ENCODE assay signal across 20 cellular contexts in the genomic region with DNA sequence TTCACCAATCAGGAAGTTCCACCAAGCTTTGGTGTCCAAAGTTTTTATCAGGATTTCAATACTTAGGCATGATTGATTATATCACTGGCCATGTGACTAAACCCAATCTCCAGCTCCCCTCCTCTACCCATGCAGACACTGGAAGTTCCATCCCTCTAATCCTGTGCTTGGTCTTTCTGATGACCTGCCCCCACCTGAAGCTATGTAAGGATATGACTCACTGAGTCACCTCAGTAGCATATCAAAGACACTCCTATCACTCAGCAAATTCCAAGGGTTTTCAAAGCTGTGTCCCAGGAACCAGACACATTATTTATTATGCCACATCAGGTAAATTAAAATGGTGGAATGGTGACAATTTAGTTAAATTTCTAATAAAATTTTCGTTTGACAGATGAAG.
DNase-seq lines count a peak whose midpoint lies in the region; ATAC-seq, FAIRE-seq and TF ChIP-seq lines count a peak whose summit lies in the region.
"Had no signal": no experiment of that assay in that cellular context is flagged by ENCODE, and none has a peak within 500 bp of the region (broad histone marks: within the 10 kb centered on the region; RNA-seq: fewer than 3 reads in every experiment).

No MANE protein-coding gene starts in this region.

- no peaks in the 10 kb centered on the region for H3K4me1 ChIP-seq in NT2/D1 (ENCODE audit: insufficient read depth, insufficient read length)
- H3K4me1 ChIP-seq in H1 (replicated peaks in 1 of 4; ENCODE audit: control insufficient read depth in 3 of 4, insufficient read depth in 4 of 4, low read length in 3 of 4), result no peaks in the 10 kb centered on the region
- H3K4me1 ChIP-seq in mesendoderm (ENCODE audit: control insufficient read depth, low read depth, low read length), result no peaks in the 10 kb centered on the region
- no peaks in the 10 kb centered on the region for H3K4me1 ChIP-seq in hepatocyte (ENCODE audit: insufficient read depth)
- no peaks in the 10 kb centered on the region for H3K4me1 ChIP-seq in naive thymus-derived CD4-positive, alpha-beta T cell (ENCODE audit: control insufficient read depth in 2 of 2, insufficient read depth in 2 of 2, low read length in 2 of 2)

- no peaks in the 10 kb centered on the region for H3K27me3 Mint-ChIP-seq in activated CD4-positive, alpha-beta T cell treated with anti-CD3 and anti-CD28 coated beads, Interleukin-2, amount 10 ng/mL, durations not matched to agents 7 days and 5 days
- peaks cover 0 to 22% (median 12%) of the 10 kb centered on the region in 5 donors for H3K27me3 Mint-ChIP-seq in naive thymus-derived CD4-positive, alpha-beta T cell

- no peaks in the 10 kb centered on the region for H3K4me1 Mint-ChIP-seq in activated CD4-positive, alpha-beta T cell treated with anti-CD3 and anti-CD28 coated beads, Interleukin-2, amount 10 ng/mL, durations not matched to agents 7 days and 5 days
- no peaks in the 10 kb centered on the region for H3K4me1 Mint-ChIP-seq in naive thymus-derived CD4-positive, alpha-beta T cell
- H3K4me1 Mint-ChIP-seq: CD4-positive, alpha-beta memory T cell had no signal

- no peak for ATAC-seq in GM19328 (IDR thresholded peaks at IDR 0.05; ENCODE audit: unreplicated experiment)
- ATAC-seq in naive thymus-derived CD4-positive, alpha-beta T cell, result no peak
- ATAC-seq: HCT116 had no signal

- no peak for TF ChIP-seq RAD21 in H1 (IDR thresholded peaks at IDR 0.05 in 1 of 2, conservative IDR thresholded peaks at IDR 0.05 in 1 of 2; ENCODE audit: low read depth in 2 of 2, low read length in 2 of 2)

- no peak overlapping the region for H3K4ac ChIP-seq in H1 (replicated peaks; ENCODE audit: insufficient read length, low read depth, low read length)
- H3K4ac ChIP-seq in mesendoderm (ENCODE audit: low read depth, low read length), result no peak overlapping the region

- no peak overlapping the region for H3K4me3 ChIP-seq in NT2/D1 (ENCODE audit: insufficient read length, low read depth)
- H3K4me3 ChIP-seq in H1 (ENCODE audit: extremely low read depth in 1 of 4, insufficient read depth in 2 of 4, low read depth in 3 of 4, low read length in 4 of 4), result no peak overlapping the region
- H3K4me3 ChIP-seq in mesendoderm (ENCODE audit: low read length), result no peak overlapping the region
- no peak overlapping the region for H3K4me3 ChIP-seq in hepatocyte
- H3K4me3 ChIP-seq in naive thymus-derived CD4-positive, alpha-beta T cell (ENCODE audit: low read length), result no peak overlapping the region
- H3K4me3 ChIP-seq: GM23248 had no signal

- H3K18ac ChIP-seq in H1 (ENCODE audit: extremely low read depth, low read length), result no peak overlapping the region
- no peak overlapping the region for H3K18ac ChIP-seq in mesendoderm (ENCODE audit: low read length)

- H3K4me2 ChIP-seq in H1 (ENCODE audit: insufficient read depth in 1 of 2, low read depth in 2 of 2, low read length in 2 of 2), result no peak overlapping the region
- no peak overlapping the region for H3K4me2 ChIP-seq in mesendoderm (ENCODE audit: low read length)
- H3K4me2 ChIP-seq in hepatocyte, result no peak overlapping the region

- no peak overlapping the region for H3K4me3 Mint-ChIP-seq in activated CD4-positive, alpha-beta T cell treated with anti-CD3 and anti-CD28 coated beads, Interleukin-2, amount 10 ng/mL, durations not matched to agents 7 days and 5 days
- H3K4me3 Mint-ChIP-seq in naive thymus-derived CD4-positive, alpha-beta T cell, result no peak overlapping the region
- H3K4me3 Mint-ChIP-seq: CD4-positive, alpha-beta memory T cell had no signal

- intact Hi-C loops in naive thymus-derived CD4-positive, alpha-beta T cell (cut with micrococcal nuclease), result no loop called here

- no peak overlapping the region for H2BK12ac ChIP-seq in H1 (ENCODE audit: low read depth, low read length)

- no peak overlapping the region for H2BK20ac ChIP-seq in H1 (ENCODE audit: low read length)

- H3K27ac ChIP-seq in H1 (ENCODE audit: low read depth, low read length) (no peak overlapping the region), mesendoderm (ENCODE audit: low read depth, low read length) (no peak overlapping the region), hepatocyte (no peak overlapping the region)
- no peak overlapping the region for H3K27ac ChIP-seq in naive thymus-derived CD4-positive, alpha-beta T cell (ENCODE audit: low read depth, low read length)
- H3K27ac ChIP-seq: GM23248 had no signal

- TF ChIP-seq EP300 in H1 (IDR thresholded peaks at IDR 0.05; ENCODE audit: borderline replicate concordance in 1 of 2, low read depth in 2 of 2, low read length in 2 of 2), result no peak

- TF ChIP-seq POLR2A in H1 (IDR thresholded peaks at IDR 0.05; ENCODE audit: control extremely low read depth in 1 of 2, low read depth in 2 of 2, low read length in 2 of 2), result no peak

- H3K36me3 ChIP-seq in NT2/D1 (ENCODE audit: insufficient read depth, insufficient read length, low read length), result no peaks in the 10 kb centered on the region
- no peaks in the 10 kb centered on the region for H3K36me3 ChIP-seq in H1 (ENCODE audit: control insufficient read depth in 2 of 4, insufficient read depth in 4 of 4, low read length in 3 of 4)
- H3K36me3 ChIP-seq in mesendoderm (ENCODE audit: control insufficient read depth, insufficient read depth, low read length), result no peaks in the 10 kb centered on the region
- H3K36me3 ChIP-seq in hepatocyte (replicated peaks; ENCODE audit: insufficient read depth, low read depth), result no peaks in the 10 kb centered on the region
- H3K36me3 ChIP-seq in naive thymus-derived CD4-positive, alpha-beta T cell (ENCODE audit: control insufficient read depth in 2 of 3, insufficient read depth in 3 of 3, low read length in 3 of 3), result no peaks in the 10 kb centered on the region

- no peak overlapping the region for H2AK5ac ChIP-seq in H1 (ENCODE audit: low read depth, low read length)
- no peak overlapping the region for H2AK5ac ChIP-seq in mesendoderm (ENCODE audit: low read length)

- CTCF ChIA-PET in H1 (lab: Charles Lee; ENCODE audit: partially characterized antibody), result no interaction called here
- CTCF ChIA-PET in activated CD4-positive, alpha-beta T cell treated with anti-CD3 and anti-CD28 coated beads, Interleukin-2, amount 10 ng/mL, durations not matched to agents 7 days and 5 days (lab: Charles Lee), result no interaction called here
- CTCF ChIA-PET in naive thymus-derived CD4-positive, alpha-beta T cell (lab: Charles Lee), result no interaction called here

- H4K8ac ChIP-seq in H1 (ENCODE audit: extremely low read depth, insufficient read depth, low read length), result no peak overlapping the region
- no peak overlapping the region for H4K8ac ChIP-seq in mesendoderm (ENCODE audit: low read depth, low read length)

- H4K91ac ChIP-seq in H1 (replicated peaks; ENCODE audit: insufficient read length, low read length), result no peak overlapping the region

- H4K5ac ChIP-seq in H1 (ENCODE audit: insufficient read length, low read depth, low read length) (no peak overlapping the region), mesendoderm (ENCODE audit: low read length) (no peak overlapping the region)

- H3K79me1 ChIP-seq in H1 (ENCODE audit: low read depth, low read length) (no peaks in the 10 kb centered on the region), mesendoderm (ENCODE audit: low read length) (no peaks in the 10 kb centered on the region)

- H3K9me3 ChIP-seq in NT2/D1 (ENCODE audit: insufficient read depth, low read length) (peaks cover 25% of the 10 kb centered on the region), H1 (ENCODE audit: insufficient read depth in 2 of 2, low read depth in 1 of 2, low read length in 1 of 2) (peaks cover 7 to 10% of the 10 kb centered on the region in 2 experiments; a peak in 3 of 4 replicates), hepatocyte (ENCODE audit: low read depth) (no peaks in the 10 kb centered on the region)
- peaks cover 0 to 2% (median 0%) of the 10 kb centered on the region in 3 experiments for H3K9me3 ChIP-seq in naive thymus-derived CD4-positive, alpha-beta T cell (ENCODE audit: control insufficient read depth in 2 of 3, low read length in 3 of 3)

- H2AFZ ChIP-seq in H1 (ENCODE audit: low read length), result no peak overlapping the region
- H2AFZ ChIP-seq in hepatocyte, result no peak overlapping the region
- H2AFZ ChIP-seq: GM23248 had no signal

- WGBS in H1 (ENCODE audit: extremely low coverage in 1 of 2, insufficient coverage in 1 of 2, insufficient read length in 1 of 2, insufficient replicate concordance in 2 of 2, low coverage in 1 of 2, low lambda C conversion rate in 2 of 2, missing lambda C conversion rate in 1 of 2), 2 experiments, result 55% methylated on average over 1 of the region's 1 CpG; no CpG with 5 or more reads in 1 of the 2 experiments
- WGBS in mesendoderm (ENCODE audit: extremely low coverage, insufficient coverage, low lambda C conversion rate), result no CpG with 5 or more reads among the region's 1 CpG
- WGBS in hepatocyte (ENCODE audit: low lambda C conversion rate, missing lambda C conversion rate), result 52% methylated on average over 1 of the region's 1 CpG

- H3K27me3 ChIP-seq in NT2/D1 (ENCODE audit: insufficient read depth, insufficient read length), result no peaks in the 10 kb centered on the region
- no peaks in the 10 kb centered on the region for H3K27me3 ChIP-seq in H1 (replicated peaks in 1 of 4; ENCODE audit: control insufficient read depth in 3 of 4, extremely low read depth in 1 of 4, insufficient read depth in 3 of 4, low read length in 3 of 4)
- no peaks in the 10 kb centered on the region for H3K27me3 ChIP-seq in mesendoderm (ENCODE audit: insufficient read depth, low read length, poor library complexity)
- no peaks in the 10 kb centered on the region for H3K27me3 ChIP-seq in hepatocyte
- no peaks in the 10 kb centered on the region for H3K27me3 ChIP-seq in naive thymus-derived CD4-positive, alpha-beta T cell (ENCODE audit: control insufficient read depth in 2 of 2, insufficient read depth in 2 of 2, low read length in 2 of 2)

- TF ChIP-seq CTCF in H1 (IDR thresholded peaks at IDR 0.05; ENCODE audit: control extremely low read depth in 1 of 3, insufficient read depth in 1 of 3, low read depth in 1 of 3, low read length in 3 of 3) (no peak), hepatocyte (IDR thresholded peaks at IDR 0.05; ENCODE audit: poor library complexity) (no peak)

- H3K23ac ChIP-seq in H1 (ENCODE audit: insufficient read length) (no peak overlapping the region), mesendoderm (ENCODE audit: low read length) (no peak overlapping the region)

- no peaks in the 10 kb centered on the region for H3K23me2 ChIP-seq in H1 (ENCODE audit: low read depth, low read length)

- H3K79me2 ChIP-seq in H1 (ENCODE audit: control insufficient read depth in 1 of 2, insufficient read depth in 2 of 2, low read length in 2 of 2) (no peaks in the 10 kb centered on the region), mesendoderm (ENCODE audit: control insufficient read depth, insufficient read depth, low read length) (no peaks in the 10 kb centered on the region), hepatocyte (no peaks in the 10 kb centered on the region)

- no peak overlapping the region for H3K27ac Mint-ChIP-seq in activated CD4-positive, alpha-beta T cell treated with anti-CD3 and anti-CD28 coated beads, Interleukin-2, amount 10 ng/mL, durations not matched to agents 7 days and 5 days
- no peak overlapping the region for H3K27ac Mint-ChIP-seq in naive thymus-derived CD4-positive, alpha-beta T cell
- H3K27ac Mint-ChIP-seq: CD4-positive, alpha-beta memory T cell had no signal

- H3K9me3 Mint-ChIP-seq in activated CD4-positive, alpha-beta T cell treated with anti-CD3 and anti-CD28 coated beads, Interleukin-2, amount 10 ng/mL, durations not matched to agents 7 days and 5 days, result peaks cover 3% of the 10 kb centered on the region
- H3K9me3 Mint-ChIP-seq in naive thymus-derived CD4-positive, alpha-beta T cell, result peaks cover 0 to 15% (median 6%) of the 10 kb centered on the region in 11 donors

- H3K9ac ChIP-seq in NT2/D1 (ENCODE audit: insufficient read length, low read depth), result no peak overlapping the region
- H3K9ac ChIP-seq in H1 (replicated peaks in 1 of 4; ENCODE audit: extremely low read depth in 1 of 4, low read depth in 3 of 4, low read length in 3 of 4), result no peak overlapping the region
- no peak overlapping the region for H3K9ac ChIP-seq in mesendoderm (ENCODE audit: low read length)
- H3K9ac ChIP-seq: GM23248 had no signal

- no peak overlapping the region for H2BK15ac ChIP-seq in H1 (ENCODE audit: low read length)
- no peak overlapping the region for H2BK15ac ChIP-seq in mesendoderm (replicated peaks; ENCODE audit: low read depth)

- H4K20me1 ChIP-seq in H1 (replicated peaks in 1 of 2; ENCODE audit: control insufficient read depth in 1 of 2, insufficient read depth in 2 of 2, low read length in 2 of 2), result no peaks in the 10 kb centered on the region
- no peaks in the 10 kb centered on the region for H4K20me1 ChIP-seq in hepatocyte (ENCODE audit: insufficient read depth, poor library complexity, severe bottlenecking)

- no peaks in the 10 kb centered on the region for H3K36me3 Mint-ChIP-seq in activated CD4-positive, alpha-beta T cell treated with anti-CD3 and anti-CD28 coated beads, Interleukin-2, amount 10 ng/mL, durations not matched to agents 7 days and 5 days (ENCODE audit: low read depth)
- H3K36me3 Mint-ChIP-seq in naive thymus-derived CD4-positive, alpha-beta T cell, result peaks cover 0 to 3% (median 0%) of the 10 kb centered on the region in 5 donors
- H3K36me3 Mint-ChIP-seq: CD4-positive, alpha-beta memory T cell had no signal

- no peak overlapping the region for H2BK120ac ChIP-seq in H1 (replicated peaks; ENCODE audit: low read depth, low read length)
- H2BK120ac ChIP-seq in mesendoderm (ENCODE audit: low read depth, low read length), result no peak overlapping the region

- H2BK5ac ChIP-seq in H1 (ENCODE audit: low read depth, low read length) (no peak overlapping the region), mesendoderm (ENCODE audit: low read length) (no peak overlapping the region)

- DNase-seq in NT2/D1 (ENCODE audit: low read depth, low spot score), result peak; percentile 13
- no peak for DNase-seq in H1 (ENCODE audit: low read depth in 1 of 2, low spot score in 2 of 2)
- peak; percentile 14 for DNase-seq in iPS DF 4.7 (ENCODE audit: extremely low read depth, low spot score)
- DNase-seq in mesendoderm, result peak; percentile 57
- no peak for DNase-seq in activated CD4-positive, alpha-beta T cell treated with anti-CD3 and anti-CD28 coated beads, Interleukin-2, amount 10 ng/mL, durations not matched to agents 7 days and 5 days
- no peak for DNase-seq in hepatocyte (ENCODE audit: low spot score)
- DNase-seq in naive thymus-derived CD4-positive, alpha-beta T cell, result no peak
- DNase-seq: C1 segment of cervical spinal cord; Calu3; CD4-positive, alpha-beta memory T cell; COR-L47; DMS53; DMS79 treated with DMSO at 0.1 percent for 48 hours; GF-D8; GM23248; H7 had no signal

- H3K9me2 ChIP-seq in hepatocyte (replicated peaks; ENCODE audit: insufficient read depth), result no peaks in the 10 kb centered on the region

- POLR2A ChIA-PET in H1 (lab: Charles Lee; ENCODE audit: partially characterized antibody), result no interaction called here
- POLR2A ChIA-PET in activated CD4-positive, alpha-beta T cell treated with anti-CD3 and anti-CD28 coated beads, Interleukin-2, amount 10 ng/mL, durations not matched to agents 7 days and 5 days (lab: Charles Lee), result no interaction called here
- POLR2A ChIA-PET in naive thymus-derived CD4-positive, alpha-beta T cell (lab: Charles Lee), result no interaction called here

- no peak overlapping the region for H3K14ac ChIP-seq in H1 (ENCODE audit: insufficient read length)

- no peak for FAIRE-seq in H1 (lab: Jason Lieb, UNC)
- FAIRE-seq: GM12891, GM18507 had no signal

- H3K56ac ChIP-seq in H1 (replicated peaks; ENCODE audit: insufficient read length, low read depth, low read length) (no peak overlapping the region), mesendoderm (ENCODE audit: low read length) (no peak overlapping the region)

Comparison
In these comparisons a context has a peak if more than half of its experiments do, and no peak if none do; other contexts are left out.
1. DNase-seq: peak in NT2/D1 (single experiment), iPS DF 4.7 (single experiment) and mesendoderm (single experiment); none in H1 (0 of 2), activated CD4-positive, alpha-beta T cell treated with anti-CD3 and anti-CD28 coated beads, Interleukin-2, amount 10 ng/mL, durations not matched to agents 7 days and 5 days (single experiment), hepatocyte (single experiment) and naive thymus-derived CD4-positive, alpha-beta T cell (0 of 9).